In genomic region chr2:140436956-140437355, GRCh38 we compare ENCODE assay signal across 19 cellular contexts.
DNase-seq lines count a peak whose midpoint lies in the region; ATAC-seq and FAIRE-seq lines count a peak whose summit lies in the region.
"Had no signal": no experiment of that assay in that cellular context is flagged by ENCODE, and none has a peak within 500 bp of the region (broad histone marks: within the 10 kb centered on the region; RNA-seq: fewer than 3 reads in every experiment).

No MANE protein-coding gene starts in this region.

- DNase-seq in SK-N-MC (ENCODE audit: low read depth, low spot score) (no peak), islet precursor cell (peak; percentile 53), trophoblast cell (no peak), NK-92 (lab: John Stamatoyannopoulos, UW; ENCODE audit: unreplicated experiment) (no peak), small intestine (no peak)
- no peak for DNase-seq in activated T-cell treated with anti-CD3 and anti-CD28 coated beads, Interleukin-2, amount 50 U/mL, for 72 hours
- DNase-seq: CD4-positive, CD25-positive, alpha-beta regulatory T cell; DMS79; H7; HFFc6; NCI-H1105; NCI-H146; NCI-H2029; NCI-H446; NCI-H69; Peyer's patch had no signal

- H3K36me3 ChIP-seq in HUES6 (ENCODE audit: control insufficient read depth, insufficient read depth, low read length) (no peaks in the 10 kb centered on the region), SK-N-MC (ENCODE audit: insufficient read depth, low read length) (no peaks in the 10 kb centered on the region), trophoblast cell (ENCODE audit: control insufficient read depth in 1 of 2, insufficient read depth in 2 of 2, low read length in 2 of 2) (no peaks in the 10 kb centered on the region), small intestine (ENCODE audit: control insufficient read depth in 2 of 2, insufficient read depth in 2 of 2, low read length in 2 of 2) (no peaks in the 10 kb centered on the region)
- H3K36me3 ChIP-seq: Peyer's patch had no signal

- no peaks in the 10 kb centered on the region for H3K79me2 ChIP-seq in trophoblast cell (ENCODE audit: control insufficient read depth, insufficient read depth, low read length, poor library complexity)

- H3K79me1 ChIP-seq in trophoblast cell (ENCODE audit: low read length), result peaks cover 2% of the 10 kb centered on the region

- H3K27me3 ChIP-seq in HUES6 (ENCODE audit: control insufficient read depth, insufficient read depth, low read length) (no peaks in the 10 kb centered on the region), trophoblast cell (ENCODE audit: insufficient read depth, low read length) (no peaks in the 10 kb centered on the region), small intestine (ENCODE audit: control insufficient read depth in 2 of 2, insufficient read depth in 2 of 2, low read length in 2 of 2) (no peaks in the 10 kb centered on the region)
- H3K27me3 ChIP-seq: Peyer's patch had no signal

- ATAC-seq in activated T-cell treated with anti-CD3 and anti-CD28 coated beads, Interleukin-2, amount 50 U/mL, for 72 hours (replicated peaks in 1 of 2), result no peak

- no peak for FAIRE-seq in small intestine (lab: Jason Lieb, UNC)
- FAIRE-seq: HTR-8/SVneo had no signal

- H4K8ac ChIP-seq in trophoblast cell (ENCODE audit: low read depth, low read length), result no peak overlapping the region

- H2BK5ac ChIP-seq in trophoblast cell (ENCODE audit: low read depth, low read length, poor library complexity), result peak overlapping the region; percentile 56

- peaks cover 15% of the 10 kb centered on the region for H3K4me1 ChIP-seq in HUES6 (ENCODE audit: control insufficient read depth, insufficient read depth, low read length)
- peaks cover 0 to 4% of the 10 kb centered on the region in 2 experiments for H3K4me1 ChIP-seq in trophoblast cell (ENCODE audit: control insufficient read depth in 1 of 2, insufficient read depth in 2 of 2, low read length in 2 of 2)
- H3K4me1 ChIP-seq in small intestine (ENCODE audit: control insufficient read depth in 2 of 2, insufficient read depth in 1 of 2, low read depth in 1 of 2, low read length in 1 of 2), result no peaks in the 10 kb centered on the region
- H3K4me1 ChIP-seq: Peyer's patch had no signal

- H2AK5ac ChIP-seq in trophoblast cell (ENCODE audit: low read length), result no peak overlapping the region

- no peak overlapping the region for H3K18ac ChIP-seq in trophoblast cell (ENCODE audit: low read length)

- H4K91ac ChIP-seq in trophoblast cell (ENCODE audit: low read depth, low read length), result peak overlapping the region; percentile 8

- H2BK120ac ChIP-seq in trophoblast cell (ENCODE audit: insufficient read depth, low read length, poor library complexity), result peak overlapping the region; percentile 11

- peaks cover 6 to 8% of the 10 kb centered on the region in 2 donors for H3K9me3 Mint-ChIP-seq in activated T-cell treated with anti-CD3 and anti-CD28 coated beads, Interleukin-2, amount 50 U/mL, for 72 hours
- H3K9me3 Mint-ChIP-seq: IgD-negative memory B cell had no signal

- H3K9me3 ChIP-seq in HUES6 (ENCODE audit: control insufficient read depth, insufficient read depth, low read depth, low read length) (no peaks in the 10 kb centered on the region), SK-N-MC (ENCODE audit: low read depth, low read length) (no peaks in the 10 kb centered on the region), trophoblast cell (ENCODE audit: insufficient read depth, low read depth, low read length) (no peaks in the 10 kb centered on the region), small intestine (ENCODE audit: control insufficient read depth, low read depth) (no peaks in the 10 kb centered on the region)
- H3K9me3 ChIP-seq: Peyer's patch had no signal

- WGBS in trophoblast cell (ENCODE audit: extremely low coverage, insufficient coverage, insufficient read length), result no CpG with 5 or more reads among the region's 5 CpGs
- WGBS in small intestine, 3 donors, result 70 to 77% (median 74%) methylated on average over 5 of the region's 5 CpGs

- H3K27me3 Mint-ChIP-seq in activated T-cell treated with anti-CD3 and anti-CD28 coated beads, Interleukin-2, amount 50 U/mL, for 72 hours (ENCODE audit: low read depth), result no peaks in the 10 kb centered on the region
- H3K27me3 Mint-ChIP-seq: CD4-positive, CD25-positive, alpha-beta regulatory T cell; IgD-negative memory B cell had no signal

- H2BK12ac ChIP-seq in trophoblast cell (ENCODE audit: low read length), result peak overlapping the region; percentile 73

- no peak overlapping the region for H3K4me2 ChIP-seq in trophoblast cell (ENCODE audit: low read length)

- peaks cover 1 to 3% of the 10 kb centered on the region in 2 donors for H3K36me3 Mint-ChIP-seq in activated T-cell treated with anti-CD3 and anti-CD28 coated beads, Interleukin-2, amount 50 U/mL, for 72 hours (ENCODE audit: insufficient read depth in 2 of 2)
- H3K36me3 Mint-ChIP-seq: CD4-positive, CD25-positive, alpha-beta regulatory T cell; IgD-negative memory B cell had no signal

- no peak overlapping the region for H3K23ac ChIP-seq in trophoblast cell (ENCODE audit: low read length)

- H2AFZ ChIP-seq in trophoblast cell (ENCODE audit: insufficient read depth, low read length, poor library complexity), result no peak overlapping the region

- H3K14ac ChIP-seq in trophoblast cell (ENCODE audit: low read length), result peak overlapping the region; percentile 73

- H3K9ac ChIP-seq in HUES6 (ENCODE audit: low read length) (peak overlapping the region; percentile 29), SK-N-MC (ENCODE audit: insufficient read length) (no peak overlapping the region), trophoblast cell (ENCODE audit: low read length) (no peak overlapping the region)

- H3K27ac Mint-ChIP-seq in activated T-cell treated with anti-CD3 and anti-CD28 coated beads, Interleukin-2, amount 50 U/mL, for 72 hours, result no peak overlapping the region
- H3K27ac Mint-ChIP-seq: CD4-positive, CD25-positive, alpha-beta regulatory T cell; HFFc6; IgD-negative memory B cell had no signal

- no peak overlapping the region for H3K4ac ChIP-seq in trophoblast cell (ENCODE audit: low read depth, low read length)

- H3K27ac ChIP-seq in HUES6 (ENCODE audit: low read depth, low read length) (no peak overlapping the region; the same call in 1 of the 2 replicates), SK-N-MC (peak overlapping the region; percentile 68), trophoblast cell (ENCODE audit: low read depth, low read length) (no peak overlapping the region), small intestine (ENCODE audit: low read depth in 1 of 2, low read length in 1 of 2) (no peak overlapping the region)
- H3K27ac ChIP-seq: Peyer's patch had no signal

- no peak overlapping the region for H4K12ac ChIP-seq in trophoblast cell (ENCODE audit: low read depth, low read length)

- no peak overlapping the region; the same call in 1 of the 2 replicates for H3K4me3 ChIP-seq in HUES6 (ENCODE audit: low read depth, low read length)
- H3K4me3 ChIP-seq in SK-N-MC, result peak overlapping the region; percentile 61
- no peak overlapping the region for H3K4me3 ChIP-seq in trophoblast cell (ENCODE audit: low read depth, low read length)
- H3K4me3 ChIP-seq in small intestine (ENCODE audit: low read depth in 1 of 2, low read length in 2 of 2), result no peak overlapping the region
- H3K4me3 ChIP-seq: Peyer's patch had no signal

- no peak overlapping the region for H3K4me3 Mint-ChIP-seq in activated T-cell treated with anti-CD3 and anti-CD28 coated beads, Interleukin-2, amount 50 U/mL, for 72 hours
- H3K4me3 Mint-ChIP-seq: CD4-positive, CD25-positive, alpha-beta regulatory T cell; HFFc6; IgD-negative memory B cell had no signal

- H3K4me1 Mint-ChIP-seq in activated T-cell treated with anti-CD3 and anti-CD28 coated beads, Interleukin-2, amount 50 U/mL, for 72 hours (ENCODE audit: low read depth), result no peaks in the 10 kb centered on the region
- H3K4me1 Mint-ChIP-seq: CD4-positive, CD25-positive, alpha-beta regulatory T cell; IgD-negative memory B cell had no signal
